ENCODE assay signal across 12 cellular contexts in genomic region chr2:69601179-69601612, GRCh38. TPM values are rescaled to one million over a fixed set of nuclear protein-coding genes. Genes with fewer than 3 reads are reported as not detected.
DNase-seq lines count a peak whose midpoint lies in the region; ATAC-seq, FAIRE-seq and TF ChIP-seq lines count a peak whose summit lies in the region.
"Had no signal": no experiment of that assay in that cellular context is flagged by ENCODE, and none has a peak within 500 bp of the region (broad histone marks: within the 10 kb centered on the region; RNA-seq: fewer than 3 reads in every experiment).

No MANE protein-coding gene starts in this region.

- peak overlapping the region; percentile 62 for H3K4me3 Mint-ChIP-seq in HFFc6
- peak overlapping the region; percentile 25 for H3K4me3 Mint-ChIP-seq in activated naive CD8-positive, alpha-beta T cell
- H3K4me3 Mint-ChIP-seq: nephron progenitor cell had no signal

- H3K27ac Mint-ChIP-seq in HFFc6: peak overlapping the region; percentile 88
- peak overlapping the region; percentile 83 for H3K27ac Mint-ChIP-seq in activated naive CD8-positive, alpha-beta T cell
- H3K27ac Mint-ChIP-seq: nephron progenitor cell had no signal

- peak; percentile 68 for FAIRE-seq in A549 (lab: Jason Lieb, UNC)
- FAIRE-seq: colon had no signal

- 8% methylated on average over 2 of the region's 2 CpGs for WGBS in A549 (ENCODE audit: missing lambda C conversion rate)
- 70 to 72% methylated on average over 2 of the region's 2 CpGs for WGBS in tibial nerve, 2 donors

- POLR2A ChIA-PET in A549 (lab: Yijun Ruan, JAX): no interaction called here

- H3K27ac ChIP-seq in A549 (peak overlapping the region in 1 of 2 experiments; percentile 10; a peak in 3 of 6 replicates), left ventricle myocardium inferior (replicated peaks) (peak overlapping the region; percentile 54), tibial nerve (no peak overlapping the region)
- H3K27ac ChIP-seq: KMS-11 had no signal

- peaks cover 75% of the 10 kb centered on the region for H3K4me1 Mint-ChIP-seq in HFFc6 (ENCODE audit: low read depth)
- peaks cover 92% of the 10 kb centered on the region for H3K4me1 Mint-ChIP-seq in activated naive CD8-positive, alpha-beta T cell (ENCODE audit: low read depth)

- H3K27me3 ChIP-seq in left ventricle myocardium inferior (ENCODE audit: low read depth) (no peaks in the 10 kb centered on the region), tibial nerve (no peaks in the 10 kb centered on the region)

- intact Hi-C loops in left ventricle myocardium inferior (cut with micrococcal nuclease): no loop called here
- intact Hi-C loops in sciatic nerve (cut with DNase I): no loop called here

- no peaks in the 10 kb centered on the region for H3K9me3 Mint-ChIP-seq in HFFc6
- H3K9me3 Mint-ChIP-seq in activated naive CD8-positive, alpha-beta T cell (ENCODE audit: low read depth): peaks cover 7% of the 10 kb centered on the region

- H3K36me3 Mint-ChIP-seq in HFFc6 (ENCODE audit: low read depth): peaks cover 29% of the 10 kb centered on the region
- peaks cover 22% of the 10 kb centered on the region for H3K36me3 Mint-ChIP-seq in activated naive CD8-positive, alpha-beta T cell

- no peak for TF ChIP-seq POLR2A in A549 (IDR thresholded peaks at IDR 0.05; ENCODE audit: low read length)
- TF ChIP-seq POLR2A in tibial nerve (IDR thresholded peaks at IDR 0.05): no peak

- no peak for TF ChIP-seq CTCF in A549 (IDR thresholded peaks at IDR 0.05)
- no peak for TF ChIP-seq CTCF in HFFc6 (IDR thresholded peaks at IDR 0.05)
- TF ChIP-seq CTCF in left ventricle myocardium inferior (IDR thresholded peaks at IDR 0.05; ENCODE audit: borderline replicate concordance): no peak
- no peak for TF ChIP-seq CTCF in tibial nerve (IDR thresholded peaks at IDR 0.05)

- peaks cover 26% of the 10 kb centered on the region for H3K4me1 ChIP-seq in A549
- peaks cover 71% of the 10 kb centered on the region for H3K4me1 ChIP-seq in left ventricle myocardium inferior
- peaks cover 0 to 20% (median 0%) of the 10 kb centered on the region in 4 donors for H3K4me1 ChIP-seq in tibial nerve

- H3K27me3 Mint-ChIP-seq in HFFc6 (ENCODE audit: insufficient read depth): no peaks in the 10 kb centered on the region; the same call in 1 of the 2 replicates
- no peaks in the 10 kb centered on the region for H3K27me3 Mint-ChIP-seq in activated naive CD8-positive, alpha-beta T cell

- no peak for TF ChIP-seq RAD21 in A549 (conservative IDR thresholded peaks at IDR 0.05 in 1 of 2, IDR thresholded peaks at IDR 0.05 in 1 of 2)

- peak overlapping the region; percentile 53 for H3K4me2 ChIP-seq in A549
- H3K4me2 ChIP-seq: KMS-11 had no signal

- H3K4me3 ChIP-seq in A549: no peak overlapping the region
- H3K4me3 ChIP-seq in left ventricle myocardium inferior: no peak overlapping the region
- no peak overlapping the region for H3K4me3 ChIP-seq in tibial nerve

- H3K36me3 ChIP-seq in left ventricle myocardium inferior: peaks cover 4% of the 10 kb centered on the region
- peaks cover 0 to 6% (median 0%) of the 10 kb centered on the region in 3 donors for H3K36me3 ChIP-seq in tibial nerve

- DNase-seq in A549 (ENCODE audit: low read depth in 1 of 2, low spot score in 1 of 2) (peak; percentile 63), HFFc6 (peak; percentile 92), left ventricle myocardium inferior (no peak), sciatic nerve (ENCODE audit: low spot score) (no peak), superior temporal gyrus (ENCODE audit: extremely low spot score) (no peak), HuH-7.5 (ENCODE audit: low spot score) (no peak), tibial nerve (ENCODE audit: low spot score in 2 of 2) (no peak)
- DNase-seq: DMS79 treated with DMSO at 0.1 percent for 48 hours, nephron progenitor cell had no signal

- ATAC-seq in A549 (peak; percentile 90 to 98), sciatic nerve (no peak)

- TF ChIP-seq EP300 in A549 (IDR thresholded peaks at IDR 0.05) (no peak), tibial nerve (IDR thresholded peaks at IDR 0.05) (no peak)

- 0 out of 3 replicates have a peak, but pooled peaks cover 3% of the 10 kb centered on the region for H3K9me3 ChIP-seq in A549
- H3K9me3 ChIP-seq in left ventricle myocardium inferior (replicated peaks): no peaks in the 10 kb centered on the region
- peaks cover 0 to 2% (median 0%) of the 10 kb centered on the region in 4 donors for H3K9me3 ChIP-seq in tibial nerve

- CTCF ChIA-PET in A549 (lab: Yijun Ruan, JAX): interaction anchor here (0.8 to 2.0 kb wide), 3 partner anchors 10 to 124 kb away, joined by 3 to 8 read pairs (median 5); no protein-coding TSS in a partner anchor

TF ChIP-seq in A549, 52 proteins besides CTCF, POLR2A, EP300 and RAD21:
- TF ChIP-seq CBX2 (IDR thresholded peaks at IDR 0.05; ENCODE audit: borderline replicate concordance, low read depth) (no peak), FOSL2 (IDR thresholded peaks at IDR 0.05) (peak; percentile 57), FOSL2 (CRISPR knock-in tag; IDR thresholded peaks at IDR 0.05) (peak; percentile 70), PBX3 (IDR thresholded peaks at IDR 0.05) (peak; percentile 41; the same call in 1 of the 2 replicates), ZC3H11A (IDR thresholded peaks at IDR 0.05) (no peak), GATA3 (IDR thresholded peaks at IDR 0.05; ENCODE audit: borderline replicate concordance) (peak; percentile 72; the same call in 1 of the 2 replicates), JUNB (IDR thresholded peaks at IDR 0.05) (peak; percentile 40), RNF2 (IDR thresholded peaks at IDR 0.05; ENCODE audit: borderline replicate concordance, low read depth) (no peak)

RNA-seq across cellular contexts. Expression of gene AAK1, which starts 42.3 kb away (rescaled TPM):
- polyA plus RNA-seq in A549 (2011; rRNA removed) (25.7 and 26.9 TPM in 2 replicates), A549 (2017; fragmentation: RNase III; extraction: RNeasy Plus Mini Kit Qiagen cat#74134 plus additional on column Dnase treatment) (15.9 to 19.3 TPM (median 15.9 TPM) in 3 replicates)
- polyA plus RNA-seq in A549 (2012; cell fraction: cytosol; rRNA removed): 8.6 and 12.2 TPM in 2 replicates
- 11.6 and 12.6 TPM in 2 replicates for polyA plus RNA-seq in A549 (2012; cell fraction: nucleus; rRNA removed)
- 29.7 and 39.7 TPM in 2 replicates for polyA minus RNA-seq in A549 (2011; rRNA and poly(A)+ RNA removed)
- 100 to 1,000 TPM in 5 of 6 experiments, 10 to 100 TPM in 1; 96.6 to 123 (median 108) TPM for total RNA-seq in HFFc6 (2021; fragmentation: NEBNext Ultra II Directional; extraction: Animal tissue kit (Norgen Biotek cat#: 25700))
- total RNA-seq in left ventricle myocardium inferior (133 TPM), sciatic nerve (82.4 TPM), tibial nerve (10 to 100 TPM; 29.2 to 70.5 (median 44.5) TPM)

Comparison
In these comparisons a context has a peak if more than half of its experiments do, and no peak if none do; other contexts are left out.
1. DNase-seq: peak in A549 (2 of 2) and HFFc6 (single experiment); none in left ventricle myocardium inferior (single experiment), sciatic nerve (single experiment), superior temporal gyrus (single experiment), HuH-7.5 (single experiment) and tibial nerve (0 of 2).